In the genomic region with DNA sequence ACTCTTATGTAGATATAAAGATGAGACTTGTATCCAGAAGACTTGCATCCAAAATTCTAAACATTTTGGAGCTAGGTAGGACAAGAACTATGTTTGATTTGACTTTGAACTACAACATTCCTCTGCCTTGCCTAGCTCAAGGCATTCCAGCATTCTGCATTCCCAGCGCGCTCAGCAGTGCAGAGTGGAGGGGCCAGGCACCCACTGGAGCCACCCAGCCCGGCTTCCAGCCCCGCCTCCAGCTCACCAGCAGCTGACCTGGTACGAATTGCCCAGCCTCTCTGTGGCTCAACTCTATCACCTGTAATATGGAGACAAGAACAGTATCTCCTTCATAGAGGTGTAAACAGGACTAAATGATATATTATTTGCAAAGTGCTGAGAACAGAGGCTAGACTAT, we compare ENCODE assay signal across 13 cellular contexts. TPM values are rescaled to one million over a fixed set of nuclear protein-coding genes. Genes with fewer than 3 reads are reported as not detected.
DNase-seq lines count a peak whose midpoint lies in the region; ATAC-seq and TF ChIP-seq lines count a peak whose summit lies in the region.
"Had no signal": no experiment of that assay in that cellular context is flagged by ENCODE, and none has a peak within 500 bp of the region (broad histone marks: within the 10 kb centered on the region; RNA-seq: fewer than 3 reads in every experiment).

No MANE protein-coding gene starts in this region.

- H3K27ac Mint-ChIP-seq in GM23338 = 0 out of 2 replicates have a peak overlapping the region, but pooled peaks have one; percentile 72
- no peak overlapping the region for H3K27ac Mint-ChIP-seq in osteocyte (ENCODE audit: unreplicated experiment)
- H3K27ac Mint-ChIP-seq in natural killer cell treated with Interleukin-12 subunit alpha and Interleukin-12 subunit beta and Interleukin-15 and Interleukin-18, amount 100 ng/mL, for 72 hours = peak overlapping the region in 1 of 2 donors; percentile 14

- no peaks in the 10 kb centered on the region for H3K36me3 ChIP-seq in GM23338 (ENCODE audit: insufficient read depth)
- H3K36me3 ChIP-seq: suprapubic skin had no signal

- peaks cover 5% of the 10 kb centered on the region for H3K27me3 Mint-ChIP-seq in GM23338 (ENCODE audit: insufficient read depth, low read depth, poor library complexity)
- H3K27me3 Mint-ChIP-seq in osteocyte (ENCODE audit: unreplicated experiment) = no peaks in the 10 kb centered on the region
- H3K27me3 Mint-ChIP-seq in natural killer cell treated with Interleukin-12 subunit alpha and Interleukin-12 subunit beta and Interleukin-15 and Interleukin-18, amount 100 ng/mL, for 72 hours = no peaks in the 10 kb centered on the region

- peak overlapping the region; percentile 38; the same call in 1 of the 3 replicates for H3K4me3 Mint-ChIP-seq in GM23338
- H3K4me3 Mint-ChIP-seq in osteocyte (ENCODE audit: unreplicated experiment) = no peak overlapping the region
- H3K4me3 Mint-ChIP-seq in natural killer cell treated with Interleukin-12 subunit alpha and Interleukin-12 subunit beta and Interleukin-15 and Interleukin-18, amount 100 ng/mL, for 72 hours = no peak overlapping the region

- H3K4me1 Mint-ChIP-seq in GM23338 (peaks cover 23% of the 10 kb centered on the region), osteocyte (ENCODE audit: unreplicated experiment) (peaks cover 7% of the 10 kb centered on the region)
- H3K4me1 Mint-ChIP-seq in natural killer cell treated with Interleukin-12 subunit alpha and Interleukin-12 subunit beta and Interleukin-15 and Interleukin-18, amount 100 ng/mL, for 72 hours (ENCODE audit: low read depth in 2 of 2) = peaks cover 21 to 23% of the 10 kb centered on the region in 2 donors

- H3K79me2 ChIP-seq in GM23338 (replicated peaks; ENCODE audit: insufficient read depth) = peaks cover 55% of the 10 kb centered on the region

- H3K36me3 Mint-ChIP-seq in GM23338 (ENCODE audit: low read depth) (peaks cover 15% of the 10 kb centered on the region; the same call in 2 of the 3 replicates), osteocyte (ENCODE audit: unreplicated experiment) (peaks cover 4% of the 10 kb centered on the region)
- no peaks in the 10 kb centered on the region for H3K36me3 Mint-ChIP-seq in natural killer cell treated with Interleukin-12 subunit alpha and Interleukin-12 subunit beta and Interleukin-15 and Interleukin-18, amount 100 ng/mL, for 72 hours

- H3K9me3 Mint-ChIP-seq in GM23338 (no peaks in the 10 kb centered on the region; the same call in 2 of the 3 replicates), osteocyte (ENCODE audit: unreplicated experiment) (no peaks in the 10 kb centered on the region)
- H3K9me3 Mint-ChIP-seq in natural killer cell treated with Interleukin-12 subunit alpha and Interleukin-12 subunit beta and Interleukin-15 and Interleukin-18, amount 100 ng/mL, for 72 hours = no peaks in the 10 kb centered on the region

- ATAC-seq in GM23338 = peak; percentile 99
- ATAC-seq in HG02623 (IDR thresholded peaks at IDR 0.05; ENCODE audit: unreplicated experiment) = no peak
- ATAC-seq in natural killer cell treated with Interleukin-12 subunit alpha and Interleukin-12 subunit beta and Interleukin-15 and Interleukin-18, amount 100 ng/mL, for 72 hours = no peak
- no peak for ATAC-seq in HG02840 (IDR thresholded peaks at IDR 0.05; ENCODE audit: low FRiP score, unreplicated experiment)

- H4K20me1 ChIP-seq in GM23338 (replicated peaks; ENCODE audit: insufficient read depth) = 0 out of 2 replicates have a peak, but pooled peaks cover 4% of the 10 kb centered on the region

- peak overlapping the region; percentile 12 for H3K4me2 ChIP-seq in GM23338
- H3K4me2 ChIP-seq: SK-N-SH had no signal

- no peak overlapping the region for H2AFZ ChIP-seq in GM23338

- no peak overlapping the region for H3K4me3 ChIP-seq in GM23338
- H3K4me3 ChIP-seq: suprapubic skin had no signal

- peak; percentile 89 for DNase-seq in GM23338 (ENCODE audit: low spot score)
- DNase-seq in amniotic epithelial cell (ENCODE audit: low read depth) = peak; percentile 37
- peak; percentile 19 for DNase-seq in iPS DF 4.7 (ENCODE audit: extremely low read depth, low spot score)
- peak; percentile 81 for DNase-seq in osteocyte (ENCODE audit: extremely low spot score, unreplicated experiment)
- no peak for DNase-seq in natural killer cell treated with Interleukin-12 subunit alpha and Interleukin-12 subunit beta and Interleukin-15 and Interleukin-18, amount 100 ng/mL, for 72 hours (ENCODE audit: low spot score)
- no peak for DNase-seq in midbrain (lab: John Stamatoyannopoulos, UW)
- DNase-seq: activated naive CD4-positive, alpha-beta T cell; NCI-H2171 treated with DMSO at 0.1 percent for 48 hours; nucleus accumbens; SK-N-SH had no signal

- H3K9me2 ChIP-seq in GM23338 (ENCODE audit: insufficient read depth) = 0 out of 2 replicates have a peak, but pooled peaks cover 4% of the 10 kb centered on the region
- H3K9me2 ChIP-seq: SK-N-SH had no signal

- H3K4me1 ChIP-seq in GM23338 (ENCODE audit: insufficient read depth) = peaks cover 16% of the 10 kb centered on the region
- H3K4me1 ChIP-seq: suprapubic skin had no signal

- 0 out of 2 replicates have a peak overlapping the region, but pooled peaks have one; percentile 2 for H3K27ac ChIP-seq in GM23338 (ENCODE audit: low read depth)
- H3K27ac ChIP-seq: suprapubic skin had no signal

- no peaks in the 10 kb centered on the region for H3F3A ChIP-seq in GM23338 (replicated peaks; ENCODE audit: low read depth)

- H3K27me3 ChIP-seq in GM23338 (ENCODE audit: insufficient read depth) = no peaks in the 10 kb centered on the region
- H3K27me3 ChIP-seq: suprapubic skin had no signal

- no peak for TF ChIP-seq CTCF in GM23338 (conservative IDR thresholded peaks at IDR 0.05; ENCODE audit: low read depth in 2 of 2)
- TF ChIP-seq CTCF in osteocyte (IDR thresholded peaks at IDR 0.05) = no peak

TF ChIP-seq in GM23338, 12 proteins besides CTCF, POLR2A, EP300 and RAD21:
- TF ChIP-seq, protein P1, sequence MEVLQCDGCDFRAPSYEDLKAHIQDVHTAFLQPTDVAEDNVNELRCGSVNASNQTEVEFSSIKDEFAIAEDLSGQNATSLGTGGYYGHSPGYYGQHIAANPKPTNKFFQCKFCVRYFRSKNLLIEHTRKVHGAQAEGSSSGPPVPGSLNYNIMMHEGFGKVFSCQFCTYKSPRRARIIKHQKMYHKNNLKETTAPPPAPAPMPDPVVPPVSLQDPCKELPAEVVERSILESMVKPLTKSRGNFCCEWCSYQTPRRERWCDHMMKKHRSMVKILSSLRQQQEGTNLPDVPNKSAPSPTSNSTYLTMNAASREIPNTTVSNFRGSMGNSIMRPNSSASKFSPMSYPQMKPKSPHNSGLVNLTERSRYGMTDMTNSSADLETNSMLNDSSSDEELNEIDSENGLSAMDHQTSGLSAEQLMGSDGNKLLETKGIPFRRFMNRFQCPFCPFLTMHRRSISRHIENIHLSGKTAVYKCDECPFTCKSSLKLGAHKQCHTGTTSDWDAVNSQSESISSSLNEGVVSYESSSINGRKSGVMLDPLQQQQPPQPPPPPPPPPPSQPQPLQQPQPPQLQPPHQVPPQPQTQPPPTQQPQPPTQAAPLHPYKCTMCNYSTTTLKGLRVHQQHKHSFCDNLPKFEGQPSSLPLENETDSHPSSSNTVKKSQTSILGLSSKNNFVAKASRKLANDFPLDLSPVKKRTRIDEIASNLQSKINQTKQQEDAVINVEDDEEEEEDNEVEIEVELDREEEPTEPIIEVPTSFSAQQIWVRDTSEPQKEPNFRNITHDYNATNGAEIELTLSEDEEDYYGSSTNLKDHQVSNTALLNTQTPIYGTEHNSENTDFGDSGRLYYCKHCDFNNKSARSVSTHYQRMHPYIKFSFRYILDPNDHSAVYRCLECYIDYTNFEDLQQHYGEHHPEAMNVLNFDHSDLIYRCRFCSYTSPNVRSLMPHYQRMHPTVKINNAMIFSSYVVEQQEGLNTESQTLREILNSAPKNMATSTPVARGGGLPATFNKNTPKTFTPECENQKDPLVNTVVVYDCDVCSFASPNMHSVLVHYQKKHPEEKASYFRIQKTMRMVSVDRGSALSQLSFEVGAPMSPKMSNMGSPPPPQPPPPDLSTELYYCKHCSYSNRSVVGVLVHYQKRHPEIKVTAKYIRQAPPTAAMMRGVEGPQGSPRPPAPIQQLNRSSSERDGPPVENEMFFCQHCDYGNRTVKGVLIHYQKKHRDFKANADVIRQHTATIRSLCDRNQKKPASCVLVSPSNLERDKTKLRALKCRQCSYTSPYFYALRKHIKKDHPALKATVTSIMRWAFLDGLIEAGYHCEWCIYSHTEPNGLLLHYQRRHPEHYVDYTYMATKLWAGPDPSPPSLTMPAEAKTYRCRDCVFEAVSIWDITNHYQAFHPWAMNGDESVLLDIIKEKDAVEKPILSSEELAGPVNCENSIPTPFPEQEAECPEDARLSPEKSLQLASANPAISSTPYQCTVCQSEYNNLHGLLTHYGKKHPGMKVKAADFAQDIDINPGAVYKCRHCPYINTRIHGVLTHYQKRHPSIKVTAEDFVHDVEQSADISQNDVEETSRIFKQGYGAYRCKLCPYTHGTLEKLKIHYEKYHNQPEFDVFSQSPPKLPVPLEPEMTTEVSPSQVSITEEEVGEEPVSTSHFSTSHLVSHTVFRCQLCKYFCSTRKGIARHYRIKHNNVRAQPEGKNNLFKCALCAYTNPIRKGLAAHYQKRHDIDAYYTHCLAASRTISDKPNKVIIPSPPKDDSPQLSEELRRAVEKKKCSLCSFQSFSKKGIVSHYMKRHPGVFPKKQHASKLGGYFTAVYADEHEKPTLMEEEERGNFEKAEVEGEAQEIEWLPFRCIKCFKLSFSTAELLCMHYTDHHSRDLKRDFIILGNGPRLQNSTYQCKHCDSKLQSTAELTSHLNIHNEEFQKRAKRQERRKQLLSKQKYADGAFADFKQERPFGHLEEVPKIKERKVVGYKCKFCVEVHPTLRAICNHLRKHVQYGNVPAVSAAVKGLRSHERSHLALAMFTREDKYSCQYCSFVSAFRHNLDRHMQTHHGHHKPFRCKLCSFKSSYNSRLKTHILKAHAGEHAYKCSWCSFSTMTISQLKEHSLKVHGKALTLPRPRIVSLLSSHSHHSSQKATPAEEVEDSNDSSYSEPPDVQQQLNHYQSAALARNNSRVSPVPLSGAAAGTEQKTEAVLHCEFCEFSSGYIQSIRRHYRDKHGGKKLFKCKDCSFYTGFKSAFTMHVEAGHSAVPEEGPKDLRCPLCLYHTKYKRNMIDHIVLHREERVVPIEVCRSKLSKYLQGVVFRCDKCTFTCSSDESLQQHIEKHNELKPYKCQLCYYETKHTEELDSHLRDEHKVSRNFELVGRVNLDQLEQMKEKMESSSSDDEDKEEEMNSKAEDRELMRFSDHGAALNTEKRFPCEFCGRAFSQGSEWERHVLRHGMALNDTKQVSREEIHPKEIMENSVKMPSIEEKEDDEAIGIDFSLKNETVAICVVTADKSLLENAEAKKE (CRISPR knock-in tag; IDR thresholded peaks at IDR 0.05) = 0 out of 2 replicates have a peak, but pooled peaks have one; percentile 4
- no peak for TF ChIP-seq POLR2AphosphoS5 (IDR thresholded peaks at IDR 0.05; ENCODE audit: low read depth)

RNA-seq across cellular contexts. Expression of a gene that starts 28.8 kb away (rescaled TPM):
- 12.5 and 14.9 TPM in 2 replicates for total RNA-seq in GM23338 (2014; rRNA removed; shearing (Covaris generic))
- 4.0 and 5.2 TPM in 2 replicates for polyA plus RNA-seq in GM23338 (2016; fragmentation: Nextera tagmentation; extraction: Ambion mirVana)
- 15.3 and 17.2 TPM in 2 replicates for total RNA-seq in osteocyte
- 10 to 100 TPM; 14.6 to 18.7 TPM for total RNA-seq in natural killer cell treated with Interleukin-12 subunit alpha and Interleukin-12 subunit beta and Interleukin-15 and Interleukin-18, amount 100 ng/mL, for 72 hours

Comparison
In these comparisons a context has a peak if more than half of its experiments do, and no peak if none do; other contexts are left out.
1. DNase-seq: peak in GM23338 (single experiment), amniotic epithelial cell (single experiment), iPS DF 4.7 (single experiment) and osteocyte (single experiment); none in natural killer cell treated with Interleukin-12 subunit alpha and Interleukin-12 subunit beta and Interleukin-15 and Interleukin-18, amount 100 ng/mL, for 72 hours (single experiment) and midbrain (single experiment).